ENCODE assay signal across 1 cellular context in the genomic region with DNA sequence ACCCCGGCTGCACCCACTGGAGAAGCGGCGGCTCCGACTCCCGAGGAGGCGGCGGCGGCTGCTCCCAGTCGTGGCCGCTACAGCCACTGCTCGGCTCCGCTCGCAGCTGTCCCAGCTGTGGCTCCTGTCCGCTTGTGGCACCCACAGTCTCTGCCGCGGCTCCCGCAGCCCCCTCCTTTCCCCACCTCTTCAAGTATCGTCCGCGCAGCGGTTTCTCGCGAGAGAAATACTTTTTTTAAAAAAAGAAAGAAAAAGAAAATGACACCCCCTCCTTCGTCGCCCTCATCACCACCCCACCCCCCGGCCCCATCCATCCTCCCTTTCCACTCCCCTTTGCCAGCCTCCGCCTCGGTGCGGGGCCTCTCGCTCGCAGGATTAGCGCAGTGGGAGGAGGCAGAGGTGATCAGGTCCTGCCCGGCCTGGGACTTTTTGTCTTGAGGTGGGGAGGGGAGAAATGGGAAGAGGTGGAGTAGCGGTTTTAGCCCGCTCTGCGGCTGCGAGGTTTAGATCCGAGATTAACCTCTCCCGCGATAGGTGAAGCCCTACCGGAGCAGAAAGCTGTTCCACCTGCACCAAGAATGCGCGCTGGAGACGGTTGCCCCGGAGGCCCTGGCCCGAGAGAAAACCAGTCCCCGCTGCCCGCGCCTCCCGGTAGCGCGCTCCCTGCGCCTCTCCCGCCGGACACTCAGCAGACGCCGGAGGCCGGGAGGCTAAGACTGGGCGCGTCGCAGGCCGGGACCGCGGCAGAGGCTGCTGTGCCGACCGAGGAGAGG.
A peak's percentile ranks its signal among the peaks of the same experiment; 100 is the strongest.
TF ChIP-seq lines count a peak whose summit lies in the region.

Gene FBN1 (minus strand): TSS at position 152 of the 773 bp plus-strand sequence. CDS start 940 bp downstream, outside the sequence.

TF ChIP-seq in GM12878, 131 proteins besides CTCF, POLR2A, EP300 and RAD21 (continued from another document and continues in another):
- no peak for TF ChIP-seq NR2C2 (IDR thresholded peaks at IDR 0.05; ENCODE audit: borderline replicate concordance, control insufficient read depth, insufficient read length, low read depth)
- TF ChIP-seq SUZ12 (IDR thresholded peaks at IDR 0.05; ENCODE audit: unreplicated experiment): no peak
- TF ChIP-seq ATF7 (IDR thresholded peaks at IDR 0.05; ENCODE audit: low read depth): no peak
- peak; percentile 84 for TF ChIP-seq POLR2AphosphoS5 (IDR thresholded peaks at IDR 0.05; ENCODE audit: low read length)
- TF ChIP-seq ETV6 (conservative IDR thresholded peaks at IDR 0.05 in 1 of 2, IDR thresholded peaks at IDR 0.05 in 1 of 2; ENCODE audit: borderline replicate concordance in 1 of 2, low read depth in 1 of 2): no peak
- no peak for TF ChIP-seq MEF2A (IDR thresholded peaks at IDR 0.05; ENCODE audit: insufficient read depth, low read depth, low read length)
- TF ChIP-seq, protein P1, sequence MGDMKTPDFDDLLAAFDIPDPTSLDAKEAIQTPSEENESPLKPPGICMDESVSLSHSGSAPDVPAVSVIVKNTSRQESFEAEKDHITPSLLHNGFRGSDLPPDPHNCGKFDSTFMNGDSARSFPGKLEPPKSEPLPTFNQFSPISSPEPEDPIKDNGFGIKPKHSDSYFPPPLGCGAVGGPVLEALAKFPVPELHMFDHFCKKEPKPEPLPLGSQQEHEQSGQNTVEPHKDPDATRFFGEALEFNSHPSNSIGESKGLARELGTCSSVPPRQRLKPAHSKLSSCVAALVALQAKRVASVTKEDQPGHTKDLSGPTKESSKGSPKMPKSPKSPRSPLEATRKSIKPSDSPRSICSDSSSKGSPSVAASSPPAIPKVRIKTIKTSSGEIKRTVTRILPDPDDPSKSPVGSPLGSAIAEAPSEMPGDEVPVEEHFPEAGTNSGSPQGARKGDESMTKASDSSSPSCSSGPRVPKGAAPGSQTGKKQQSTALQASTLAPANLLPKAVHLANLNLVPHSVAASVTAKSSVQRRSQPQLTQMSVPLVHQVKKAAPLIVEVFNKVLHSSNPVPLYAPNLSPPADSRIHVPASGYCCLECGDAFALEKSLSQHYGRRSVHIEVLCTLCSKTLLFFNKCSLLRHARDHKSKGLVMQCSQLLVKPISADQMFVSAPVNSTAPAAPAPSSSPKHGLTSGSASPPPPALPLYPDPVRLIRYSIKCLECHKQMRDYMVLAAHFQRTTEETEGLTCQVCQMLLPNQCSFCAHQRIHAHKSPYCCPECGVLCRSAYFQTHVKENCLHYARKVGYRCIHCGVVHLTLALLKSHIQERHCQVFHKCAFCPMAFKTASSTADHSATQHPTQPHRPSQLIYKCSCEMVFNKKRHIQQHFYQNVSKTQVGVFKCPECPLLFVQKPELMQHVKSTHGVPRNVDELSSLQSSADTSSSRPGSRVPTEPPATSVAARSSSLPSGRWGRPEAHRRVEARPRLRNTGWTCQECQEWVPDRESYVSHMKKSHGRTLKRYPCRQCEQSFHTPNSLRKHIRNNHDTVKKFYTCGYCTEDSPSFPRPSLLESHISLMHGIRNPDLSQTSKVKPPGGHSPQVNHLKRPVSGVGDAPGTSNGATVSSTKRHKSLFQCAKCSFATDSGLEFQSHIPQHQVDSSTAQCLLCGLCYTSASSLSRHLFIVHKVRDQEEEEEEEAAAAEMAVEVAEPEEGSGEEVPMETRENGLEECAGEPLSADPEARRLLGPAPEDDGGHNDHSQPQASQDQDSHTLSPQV (IDR thresholded peaks at IDR 0.05): no peak
- peak; percentile 93 for TF ChIP-seq CHD2 (IDR thresholded peaks at IDR 0.05; ENCODE audit: borderline replicate concordance, low read depth, low read length)
- no peak for TF ChIP-seq E2F4 (IDR thresholded peaks at IDR 0.05; ENCODE audit: low read depth, low read length)
- no peak for TF ChIP-seq RAD51 (IDR thresholded peaks at IDR 0.05)
- TF ChIP-seq SREBF2 (IDR thresholded peaks at IDR 0.05; ENCODE audit: low read length): no peak
- TF ChIP-seq CEBPZ (IDR thresholded peaks at IDR 0.05; ENCODE audit: low read depth, low read length): no peak
- TF ChIP-seq STAT1 (conservative IDR thresholded peaks at IDR 0.05): no peak
- TF ChIP-seq, protein P2, sequence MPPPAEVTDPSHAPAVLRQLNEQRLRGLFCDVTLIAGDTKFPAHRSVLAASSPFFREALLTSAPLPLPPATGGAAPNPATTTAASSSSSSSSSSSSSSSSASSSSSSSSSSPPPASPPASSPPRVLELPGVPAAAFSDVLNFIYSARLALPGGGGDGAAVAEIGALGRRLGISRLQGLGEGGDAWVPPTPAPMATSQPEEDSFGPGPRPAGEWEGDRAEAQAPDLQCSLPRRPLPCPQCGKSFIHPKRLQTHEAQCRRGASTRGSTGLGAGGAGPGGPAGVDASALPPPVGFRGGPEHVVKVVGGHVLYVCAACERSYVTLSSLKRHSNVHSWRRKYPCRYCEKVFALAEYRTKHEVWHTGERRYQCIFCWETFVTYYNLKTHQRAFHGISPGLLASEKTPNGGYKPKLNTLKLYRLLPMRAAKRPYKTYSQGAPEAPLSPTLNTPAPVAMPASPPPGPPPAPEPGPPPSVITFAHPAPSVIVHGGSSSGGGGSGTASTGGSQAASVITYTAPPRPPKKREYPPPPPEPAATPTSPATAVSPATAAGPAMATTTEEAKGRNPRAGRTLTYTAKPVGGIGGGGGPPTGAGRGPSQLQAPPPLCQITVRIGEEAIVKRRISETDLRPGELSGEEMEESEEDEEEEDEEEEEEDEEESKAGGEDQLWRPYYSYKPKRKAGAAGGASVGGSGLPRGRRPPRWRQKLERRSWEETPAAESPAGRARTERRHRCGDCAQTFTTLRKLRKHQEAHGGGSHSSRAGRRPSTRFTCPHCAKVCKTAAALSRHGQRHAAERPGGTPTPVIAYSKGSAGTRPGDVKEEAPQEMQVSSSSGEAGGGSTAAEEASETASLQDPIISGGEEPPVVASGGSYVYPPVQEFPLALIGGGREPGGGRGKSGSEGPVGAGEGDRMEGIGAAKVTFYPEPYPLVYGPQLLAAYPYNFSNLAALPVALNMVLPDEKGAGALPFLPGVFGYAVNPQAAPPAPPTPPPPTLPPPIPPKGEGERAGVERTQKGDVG (CRISPR knock-in tag; IDR thresholded peaks at IDR 0.05): no peak
- no peak for TF ChIP-seq NFXL1 (IDR thresholded peaks at IDR 0.05; ENCODE audit: borderline replicate concordance)
- no peak for TF ChIP-seq SUPT20H (IDR thresholded peaks at IDR 0.05; ENCODE audit: borderline replicate concordance, control insufficient read depth, low read depth, low read length)
- no peak for TF ChIP-seq USF1 (IDR thresholded peaks at IDR 0.05; ENCODE audit: borderline replicate concordance, extremely low read length, insufficient read depth, low read depth, low read length)
- TF ChIP-seq, protein P3, sequence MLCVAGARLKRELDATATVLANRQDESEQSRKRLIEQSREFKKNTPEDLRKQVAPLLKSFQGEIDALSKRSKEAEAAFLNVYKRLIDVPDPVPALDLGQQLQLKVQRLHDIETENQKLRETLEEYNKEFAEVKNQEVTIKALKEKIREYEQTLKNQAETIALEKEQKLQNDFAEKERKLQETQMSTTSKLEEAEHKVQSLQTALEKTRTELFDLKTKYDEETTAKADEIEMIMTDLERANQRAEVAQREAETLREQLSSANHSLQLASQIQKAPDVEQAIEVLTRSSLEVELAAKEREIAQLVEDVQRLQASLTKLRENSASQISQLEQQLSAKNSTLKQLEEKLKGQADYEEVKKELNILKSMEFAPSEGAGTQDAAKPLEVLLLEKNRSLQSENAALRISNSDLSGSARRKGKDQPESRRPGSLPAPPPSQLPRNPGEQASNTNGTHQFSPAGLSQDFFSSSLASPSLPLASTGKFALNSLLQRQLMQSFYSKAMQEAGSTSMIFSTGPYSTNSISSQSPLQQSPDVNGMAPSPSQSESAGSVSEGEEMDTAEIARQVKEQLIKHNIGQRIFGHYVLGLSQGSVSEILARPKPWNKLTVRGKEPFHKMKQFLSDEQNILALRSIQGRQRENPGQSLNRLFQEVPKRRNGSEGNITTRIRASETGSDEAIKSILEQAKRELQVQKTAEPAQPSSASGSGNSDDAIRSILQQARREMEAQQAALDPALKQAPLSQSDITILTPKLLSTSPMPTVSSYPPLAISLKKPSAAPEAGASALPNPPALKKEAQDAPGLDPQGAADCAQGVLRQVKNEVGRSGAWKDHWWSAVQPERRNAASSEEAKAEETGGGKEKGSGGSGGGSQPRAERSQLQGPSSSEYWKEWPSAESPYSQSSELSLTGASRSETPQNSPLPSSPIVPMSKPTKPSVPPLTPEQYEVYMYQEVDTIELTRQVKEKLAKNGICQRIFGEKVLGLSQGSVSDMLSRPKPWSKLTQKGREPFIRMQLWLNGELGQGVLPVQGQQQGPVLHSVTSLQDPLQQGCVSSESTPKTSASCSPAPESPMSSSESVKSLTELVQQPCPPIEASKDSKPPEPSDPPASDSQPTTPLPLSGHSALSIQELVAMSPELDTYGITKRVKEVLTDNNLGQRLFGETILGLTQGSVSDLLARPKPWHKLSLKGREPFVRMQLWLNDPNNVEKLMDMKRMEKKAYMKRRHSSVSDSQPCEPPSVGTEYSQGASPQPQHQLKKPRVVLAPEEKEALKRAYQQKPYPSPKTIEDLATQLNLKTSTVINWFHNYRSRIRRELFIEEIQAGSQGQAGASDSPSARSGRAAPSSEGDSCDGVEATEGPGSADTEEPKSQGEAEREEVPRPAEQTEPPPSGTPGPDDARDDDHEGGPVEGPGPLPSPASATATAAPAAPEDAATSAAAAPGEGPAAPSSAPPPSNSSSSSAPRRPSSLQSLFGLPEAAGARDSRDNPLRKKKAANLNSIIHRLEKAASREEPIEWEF (IDR thresholded peaks at IDR 0.05; ENCODE audit: insufficient replicate concordance, low read depth, low read length): no peak
- no peak for TF ChIP-seq NRF1 (conservative IDR thresholded peaks at IDR 0.05; ENCODE audit: low read depth, low read length)
- no peak for TF ChIP-seq E4F1 (IDR thresholded peaks at IDR 0.05; ENCODE audit: borderline replicate concordance, partially characterized antibody)
- no peak for TF ChIP-seq ZSCAN29 (IDR thresholded peaks at IDR 0.05)
- TF ChIP-seq, protein P4, sequence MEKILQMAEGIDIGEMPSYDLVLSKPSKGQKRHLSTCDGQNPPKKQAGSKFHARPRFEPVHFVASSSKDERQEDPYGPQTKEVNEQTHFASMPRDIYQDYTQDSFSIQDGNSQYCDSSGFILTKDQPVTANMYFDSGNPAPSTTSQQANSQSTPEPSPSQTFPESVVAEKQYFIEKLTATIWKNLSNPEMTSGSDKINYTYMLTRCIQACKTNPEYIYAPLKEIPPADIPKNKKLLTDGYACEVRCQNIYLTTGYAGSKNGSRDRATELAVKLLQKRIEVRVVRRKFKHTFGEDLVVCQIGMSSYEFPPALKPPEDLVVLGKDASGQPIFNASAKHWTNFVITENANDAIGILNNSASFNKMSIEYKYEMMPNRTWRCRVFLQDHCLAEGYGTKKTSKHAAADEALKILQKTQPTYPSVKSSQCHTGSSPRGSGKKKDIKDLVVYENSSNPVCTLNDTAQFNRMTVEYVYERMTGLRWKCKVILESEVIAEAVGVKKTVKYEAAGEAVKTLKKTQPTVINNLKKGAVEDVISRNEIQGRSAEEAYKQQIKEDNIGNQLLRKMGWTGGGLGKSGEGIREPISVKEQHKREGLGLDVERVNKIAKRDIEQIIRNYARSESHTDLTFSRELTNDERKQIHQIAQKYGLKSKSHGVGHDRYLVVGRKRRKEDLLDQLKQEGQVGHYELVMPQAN (conservative IDR thresholded peaks at IDR 0.05): no peak
- TF ChIP-seq CREB1 (IDR thresholded peaks at IDR 0.05; ENCODE audit: low read depth): no peak
- TF ChIP-seq RCOR1 (conservative IDR thresholded peaks at IDR 0.05; ENCODE audit: low read depth, low read length): 0 out of 2 replicates have a peak, but pooled peaks have one; percentile 61
- no peak for TF ChIP-seq ZZZ3 (IDR thresholded peaks at IDR 0.05; ENCODE audit: control insufficient read depth, insufficient read length, low read depth)
- no peak for TF ChIP-seq ZNF207 (IDR thresholded peaks at IDR 0.05; ENCODE audit: borderline replicate concordance)
